12 cellular contexts compared by ENCODE assay signal in the genomic region with DNA sequence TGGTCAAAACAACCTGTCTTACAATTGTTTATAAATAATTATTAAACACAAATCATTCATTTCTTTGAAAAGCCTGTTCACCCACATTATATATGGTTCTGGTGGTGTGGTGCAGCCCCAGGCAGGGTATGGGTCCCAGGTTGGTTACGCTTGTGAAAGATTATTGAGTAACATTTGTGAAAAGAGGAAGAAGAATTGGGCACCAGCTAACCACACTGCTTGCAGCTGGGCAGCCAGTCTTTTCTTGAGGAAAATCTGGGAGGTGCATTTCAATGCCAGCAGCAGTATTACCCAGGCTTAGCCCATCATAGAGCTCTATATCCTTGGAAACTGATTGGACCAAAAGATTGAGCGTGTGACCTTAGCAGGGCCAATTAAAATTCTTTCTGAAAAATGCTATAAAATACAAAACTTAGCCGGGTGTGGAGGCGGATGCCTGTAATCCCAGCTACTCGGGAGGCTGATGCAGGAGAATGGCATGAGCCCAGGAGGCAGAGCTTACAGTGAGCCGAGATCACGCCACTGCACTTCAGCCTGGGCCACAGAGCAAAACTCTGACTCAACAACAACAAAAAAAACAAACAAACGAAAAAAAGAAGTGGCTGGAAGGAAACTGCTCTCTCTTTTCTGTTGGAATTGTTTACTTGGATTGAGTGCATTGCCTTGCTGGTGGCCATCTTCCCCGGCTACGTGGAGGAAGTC. TPM values are rescaled to one million over a fixed set of nuclear protein-coding genes. Genes with fewer than 3 reads are reported as not detected.
A peak's percentile ranks its signal among the peaks of the same experiment; 100 is the strongest.
DNase-seq lines count a peak whose midpoint lies in the region; ATAC-seq and TF ChIP-seq lines count a peak whose summit lies in the region.
"Had no signal": no experiment of that assay in that cellular context is flagged by ENCODE, and none has a peak within 500 bp of the region (broad histone marks: within the 10 kb centered on the region; RNA-seq: fewer than 3 reads in every experiment).

No MANE protein-coding gene starts in this region.

- no peaks in the 10 kb centered on the region for H3K36me3 Mint-ChIP-seq in IgD-negative memory B cell

- H3K4me1 ChIP-seq in left ventricle myocardium inferior (no peaks in the 10 kb centered on the region), body of pancreas (no peaks in the 10 kb centered on the region), aorta (ENCODE audit: control insufficient read depth in 1 of 2, insufficient read depth in 2 of 2, low read length in 2 of 2) (no peaks in the 10 kb centered on the region)
- H3K4me1 ChIP-seq: stomach had no signal

- peaks cover 19 to 30% (median 29%) of the 10 kb centered on the region in 3 donors for H3K4me1 Mint-ChIP-seq in IgD-negative memory B cell

- WGBS in body of pancreas, 2 donors, result 61 to 78% methylated on average over 10 of the region's 10 CpGs
- 72 to 86% methylated on average over 9 to 10 of the region's 10 CpGs for WGBS in aorta, 2 donors

- H3K36me3 ChIP-seq in left ventricle myocardium inferior, result no peaks in the 10 kb centered on the region
- no peaks in the 10 kb centered on the region for H3K36me3 ChIP-seq in body of pancreas (replicated peaks in 1 of 2; ENCODE audit: insufficient read depth in 1 of 2, low read depth in 2 of 2)
- H3K36me3 ChIP-seq in aorta (ENCODE audit: control insufficient read depth in 1 of 2, insufficient read depth in 2 of 2, low read length in 1 of 2), result no peaks in the 10 kb centered on the region
- H3K36me3 ChIP-seq: stomach had no signal

- peak overlapping the region; percentile 15 to 95 (median 58) for H3K4me3 Mint-ChIP-seq in IgD-negative memory B cell

- no peak overlapping the region for H3K27ac ChIP-seq in left ventricle myocardium inferior (replicated peaks)
- no peak overlapping the region for H3K27ac ChIP-seq in body of pancreas
- H3K27ac ChIP-seq in aorta (ENCODE audit: low read depth in 1 of 2, low read length in 2 of 2), result no peak overlapping the region
- H3K27ac ChIP-seq: stomach had no signal

- ATAC-seq in Right ventricle myocardium superior (ENCODE audit: poor library complexity) (peak; percentile 63), body of pancreas (peak; percentile 18), aorta (ENCODE audit: low FRiP score) (peak; percentile 41)

- H3K27me3 ChIP-seq in left ventricle myocardium inferior (ENCODE audit: low read depth), result no peaks in the 10 kb centered on the region
- no peaks in the 10 kb centered on the region for H3K27me3 ChIP-seq in body of pancreas
- H3K27me3 ChIP-seq in aorta (ENCODE audit: control insufficient read depth in 1 of 2, insufficient read depth in 2 of 2, low read length in 1 of 2), result no peaks in the 10 kb centered on the region
- H3K27me3 ChIP-seq: stomach had no signal

- intact Hi-C loops in Right ventricle myocardium superior (cut with DNase I), result no loop called here
- intact Hi-C loops in left ventricle myocardium inferior (cut with micrococcal nuclease), result no loop called here
- intact Hi-C loops in body of pancreas (cut with DNase I), result no loop called here
- intact Hi-C loops in aorta (cut with DNase I), result no loop called here

- H3K4me3 ChIP-seq in left ventricle myocardium inferior (no peak overlapping the region), body of pancreas (no peak overlapping the region), aorta (ENCODE audit: low read length in 2 of 2) (no peak overlapping the region)
- H3K4me3 ChIP-seq: stomach had no signal

- H3K9me3 Mint-ChIP-seq in IgD-negative memory B cell, result no peaks in the 10 kb centered on the region

- H3K9me3 ChIP-seq in left ventricle myocardium inferior (replicated peaks) (peaks cover 20% of the 10 kb centered on the region), body of pancreas (no peaks in the 10 kb centered on the region), aorta (ENCODE audit: control insufficient read depth, low read length) (peaks cover 1% of the 10 kb centered on the region)
- H3K9me3 ChIP-seq: stomach had no signal

- DNase-seq in Right ventricle myocardium superior (no peak), left ventricle myocardium inferior (no peak), body of pancreas (peak in 1 of 4 donors; percentile 43), aorta (peak in 1 of 2 donors; percentile 52), ACHN (no peak), NCI-H2196 treated with DMSO at 0.1 percent for 48 hours (lab: John Stamatoyannopoulos, UW; ENCODE audit: unreplicated experiment) (no peak), NCI-H2081 (lab: John Stamatoyannopoulos, UW) (no peak)
- DNase-seq: activated CD4-positive, alpha-beta T cell treated with anti-CD3 and anti-CD28 coated beads, Interleukin-2, amount 50 U/mL, for 48 hours; Karpas-422; stomach had no signal

- H3K27ac Mint-ChIP-seq in IgD-negative memory B cell, result peak overlapping the region; percentile 4 to 94 (median 74)

- no peak for TF ChIP-seq POLR2A in body of pancreas (IDR thresholded peaks at IDR 0.05)

- TF ChIP-seq CTCF in left ventricle myocardium inferior (IDR thresholded peaks at IDR 0.05; ENCODE audit: borderline replicate concordance) (no peak), body of pancreas (IDR thresholded peaks at IDR 0.05) (no peak)

- in situ Hi-C loops in ACHN (cut with HindIII; ENCODE audit: low pct_ligation_motif_present, low pct_unique_long_range_greater_than_20kb, low sequenced_read_pairs), result no loop called here

- H3K27me3 Mint-ChIP-seq in IgD-negative memory B cell, result peaks cover 5% of the 10 kb centered on the region

RNA-seq across cellular contexts. Expression of gene PLAC8, which starts 9.7 kb away (rescaled TPM):
- total RNA-seq in Right ventricle myocardium superior (0.75 TPM), left ventricle myocardium inferior (1.5 TPM), body of pancreas (1 to 10 TPM in 1 of 2 donors, not detected in 1; 2.6 TPM), aorta (1 to 10 TPM; 3.5 to 4.2 TPM)
- polyA plus RNA-seq in IgD-negative memory B cell (884 TPM), aorta (10 to 100 TPM in 1 of 2 donors, 1 to 10 TPM in 1; 3.2 to 48.1 TPM)
- total RNA-seq: OCI-LY7 had no signal
